Comparison of ENCODE assay signal across 8 cellular contexts in the genomic region with DNA sequence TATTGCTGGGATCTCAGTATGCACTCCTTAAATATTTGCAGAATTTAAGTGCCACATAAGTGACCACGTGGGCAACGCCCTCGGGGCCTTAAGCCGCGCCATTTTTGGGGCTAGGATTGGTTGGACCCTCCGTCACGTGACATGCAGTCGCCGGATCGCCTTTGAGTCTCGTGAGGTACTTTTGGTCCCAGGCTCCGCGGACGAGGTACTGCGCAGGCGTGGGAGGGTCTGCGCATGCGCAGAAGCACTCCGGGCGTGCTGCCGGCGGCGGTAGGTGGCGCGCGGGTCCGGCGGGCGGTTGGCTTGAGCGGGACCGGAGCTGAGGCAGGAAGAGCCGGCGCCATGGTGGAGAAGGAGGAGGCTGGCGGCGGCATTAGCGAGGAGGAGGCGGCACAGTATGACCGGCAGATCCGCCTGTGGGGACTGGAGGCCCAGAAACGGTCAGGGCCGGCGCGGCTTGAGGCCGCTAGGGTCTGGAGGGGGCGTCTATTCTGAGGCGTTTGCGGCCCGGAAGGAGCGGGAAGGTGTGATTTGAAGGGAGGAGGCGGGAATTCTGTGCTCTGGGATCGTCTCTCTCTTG. TPM values are rescaled to one million over a fixed set of nuclear protein-coding genes. Genes with fewer than 3 reads are reported as not detected.
DNase-seq lines count a peak whose midpoint lies in the region; ATAC-seq and TF ChIP-seq lines count a peak whose summit lies in the region.

A gene (plus strand): TSS at position 247 of the 580 bp plus-strand sequence. CDS start 96 bp downstream, at position 343.

- peaks cover 46% of the 10 kb centered on the region for H3K4me1 Mint-ChIP-seq in activated CD8-positive, alpha-beta memory T cell treated with anti-CD3 and anti-CD28 coated beads, Interleukin-2, amount 10 ng/mL, durations not matched to agents 7 days and 5 days
- H3K4me1 Mint-ChIP-seq in endodermal cell, result peaks cover 25% of the 10 kb centered on the region

- peak within 1 kb of the TSS; percentile 100 for H3K23ac ChIP-seq in mesendoderm (ENCODE audit: low read length)

- H3K9ac ChIP-seq in endodermal cell (ENCODE audit: extremely low read depth, low read length, poor library complexity, severe bottlenecking), result peak within 1 kb of the TSS; percentile 97
- H3K9ac ChIP-seq in mesendoderm (ENCODE audit: low read length), result peak within 1 kb of the TSS; percentile 100

- H3K56ac ChIP-seq in mesendoderm (ENCODE audit: low read length), result peak within 1 kb of the TSS; percentile 100

- H3K36me3 ChIP-seq in endodermal cell (ENCODE audit: control insufficient read depth, insufficient read depth, low read length), result peaks cover 34% of the 10 kb centered on the region
- no peaks in the 10 kb centered on the region for H3K36me3 ChIP-seq in mesendoderm (ENCODE audit: control insufficient read depth, insufficient read depth, low read length)

- H3K4ac ChIP-seq in mesendoderm (ENCODE audit: low read depth, low read length), result peak within 1 kb of the TSS; percentile 82

- peak; percentile 67 for TF ChIP-seq CTCF in endodermal cell (conservative IDR thresholded peaks at IDR 0.05)

- H2BK120ac ChIP-seq in mesendoderm (ENCODE audit: low read depth, low read length), result no peak within 1 kb of the TSS

- peak within 1 kb of the TSS; percentile 96 for H3K4me3 Mint-ChIP-seq in activated CD8-positive, alpha-beta memory T cell treated with anti-CD3 and anti-CD28 coated beads, Interleukin-2, amount 10 ng/mL, durations not matched to agents 7 days and 5 days
- peak within 1 kb of the TSS; percentile 100 for H3K4me3 Mint-ChIP-seq in endodermal cell

- H3K79me2 ChIP-seq in mesendoderm (ENCODE audit: control insufficient read depth, insufficient read depth, low read length), result peaks cover 48% of the 10 kb centered on the region

- peaks cover 33% of the 10 kb centered on the region for H3K36me3 Mint-ChIP-seq in activated CD8-positive, alpha-beta memory T cell treated with anti-CD3 and anti-CD28 coated beads, Interleukin-2, amount 10 ng/mL, durations not matched to agents 7 days and 5 days
- H3K36me3 Mint-ChIP-seq in endodermal cell (ENCODE audit: low read depth), result peaks cover 33% of the 10 kb centered on the region

- no peak within 1 kb of the TSS for H4K8ac ChIP-seq in mesendoderm (ENCODE audit: low read depth, low read length)

- H3K9me3 Mint-ChIP-seq in activated CD8-positive, alpha-beta memory T cell treated with anti-CD3 and anti-CD28 coated beads, Interleukin-2, amount 10 ng/mL, durations not matched to agents 7 days and 5 days (ENCODE audit: low read depth), result peaks cover 3% of the 10 kb centered on the region
- peaks cover 4% of the 10 kb centered on the region for H3K9me3 Mint-ChIP-seq in endodermal cell

- H3K79me1 ChIP-seq in mesendoderm (ENCODE audit: low read length), result no peaks in the 10 kb centered on the region

- H3K18ac ChIP-seq in mesendoderm (ENCODE audit: low read length), result peak within 1 kb of the TSS; percentile 84

- peak within 1 kb of the TSS; percentile 85 for H3K4me2 ChIP-seq in mesendoderm (ENCODE audit: low read length)

- H3K4me3 ChIP-seq in endodermal cell (ENCODE audit: low read length) (peak within 1 kb of the TSS; percentile 95), mesendoderm (ENCODE audit: low read length) (peak within 1 kb of the TSS; percentile 100)

- H3K27me3 ChIP-seq in endodermal cell (ENCODE audit: control insufficient read depth, insufficient read depth, low read length, poor library complexity, severe bottlenecking) (no peaks in the 10 kb centered on the region), mesendoderm (ENCODE audit: insufficient read depth, low read length, poor library complexity) (no peaks in the 10 kb centered on the region)

- peak within 1 kb of the TSS; percentile 98 for H3K27ac Mint-ChIP-seq in activated CD8-positive, alpha-beta memory T cell treated with anti-CD3 and anti-CD28 coated beads, Interleukin-2, amount 10 ng/mL, durations not matched to agents 7 days and 5 days
- peak within 1 kb of the TSS; percentile 99 for H3K27ac Mint-ChIP-seq in endodermal cell

- 0% methylated on average over 7 to 51 of the region's 51 CpGs for WGBS in endodermal cell (ENCODE audit: insufficient coverage in 1 of 2, insufficient read length in 1 of 2), 2 experiments
- no CpG with 5 or more reads among the region's 51 CpGs for WGBS in mesendoderm (ENCODE audit: extremely low coverage, insufficient coverage, low lambda C conversion rate)

- H2AK5ac ChIP-seq in mesendoderm (ENCODE audit: low read length), result peak within 1 kb of the TSS; percentile 76

- H3K9me3 ChIP-seq in endodermal cell (ENCODE audit: control insufficient read depth, low read length), result peaks cover 5% of the 10 kb centered on the region

- peak; percentile 80 for ATAC-seq in GM21360 (IDR thresholded peaks at IDR 0.05; ENCODE audit: unreplicated experiment)
- peak; percentile 90 for ATAC-seq in activated CD8-positive, alpha-beta memory T cell treated with anti-CD3 and anti-CD28 coated beads, Interleukin-2, amount 10 ng/mL, durations not matched to agents 7 days and 5 days

- no peaks in the 10 kb centered on the region for H3K4me1 ChIP-seq in endodermal cell (ENCODE audit: control insufficient read depth, insufficient read depth, low read length)
- peaks cover 6% of the 10 kb centered on the region for H3K4me1 ChIP-seq in mesendoderm (ENCODE audit: control insufficient read depth, low read depth, low read length)

- H2BK5ac ChIP-seq in mesendoderm (ENCODE audit: low read length), result peak within 1 kb of the TSS; percentile 81

- no peak within 1 kb of the TSS for H4K5ac ChIP-seq in mesendoderm (ENCODE audit: low read length)

- H2BK15ac ChIP-seq in mesendoderm (replicated peaks; ENCODE audit: low read depth), result no peak within 1 kb of the TSS

- DNase-seq in COR-L47 (lab: John Stamatoyannopoulos, UW) (peak; percentile 99), HUDEP-2 (lab: John Stamatoyannopoulos, UW; ENCODE audit: unreplicated experiment in 76 of 76) (peak; percentile 79 to 100 (median 98)), NOMO-1 treated with dmso at 0.1 percent for 144 hours (lab: John Stamatoyannopoulos, UW; ENCODE audit: unreplicated experiment) (peak; percentile 95), endodermal cell (peak; percentile 99), mesendoderm (peak; percentile 99)
- peak; percentile 95 for DNase-seq in activated CD8-positive, alpha-beta memory T cell treated with anti-CD3 and anti-CD28 coated beads, Interleukin-2, amount 10 ng/mL, durations not matched to agents 7 days and 5 days
- DNase-seq in stimulated activated CD8-positive, alpha-beta memory T cell treated with anti-CD3 and anti-CD28 coated beads, Interleukin-15, amount 100 ng/mL, for 1 hour (ENCODE audit: low read depth), result peak; percentile 71

- H3K27me3 Mint-ChIP-seq in activated CD8-positive, alpha-beta memory T cell treated with anti-CD3 and anti-CD28 coated beads, Interleukin-2, amount 10 ng/mL, durations not matched to agents 7 days and 5 days, result no peaks in the 10 kb centered on the region
- H3K27me3 Mint-ChIP-seq in endodermal cell (ENCODE audit: insufficient read depth), result no peaks in the 10 kb centered on the region

- peak within 1 kb of the TSS; percentile 74 for H3K27ac ChIP-seq in endodermal cell (ENCODE audit: low read depth, low read length)
- peak within 1 kb of the TSS; percentile 86 for H3K27ac ChIP-seq in mesendoderm (ENCODE audit: low read depth, low read length)

- CTCF ChIA-PET in activated CD8-positive, alpha-beta memory T cell treated with anti-CD3 and anti-CD28 coated beads, Interleukin-2, amount 10 ng/mL, durations not matched to agents 7 days and 5 days (lab: Charles Lee), result interaction anchor here (0.6 to 5.0 kb wide), 25 partner anchors 10 to 377 kb away, joined by 3 to 65 read pairs (median 5); a partner anchor contains a TSS

RNA-seq across cellular contexts. Expression of the gene that starts here (rescaled TPM):
- 100 to 1,000 TPM; 153 to 171 TPM for total RNA-seq in activated CD8-positive, alpha-beta memory T cell treated with anti-CD3 and anti-CD28 coated beads, Interleukin-2, amount 10 ng/mL, durations not matched to agents 7 days and 5 days
- total RNA-seq in endodermal cell, result 100 to 1,000 TPM; 187 to 240 TPM
- 185 TPM for polyA plus RNA-seq in endodermal cell (2013, experiment 1 of 2)
- 176 TPM for polyA plus RNA-seq in endodermal cell (2013, experiment 2 of 2)
- polyA plus RNA-seq in mesendoderm (2013, experiment 1 of 2), result 240 TPM
- polyA plus RNA-seq in mesendoderm (2013, experiment 2 of 2), result 241 TPM

Comparison
In these comparisons a context has a peak if more than half of its experiments do, and no peak if none do; other contexts are left out.
1. Peak in every context shown above with its lines: DNase-seq, ATAC-seq, H3K4me3 ChIP-seq and H3K27ac ChIP-seq.